Comparison of ENCODE assay signal across 8 cellular contexts in genomic region chr11:103202048-103202651, GRCh38.
DNase-seq lines count a peak whose midpoint lies in the region; ATAC-seq and FAIRE-seq lines count a peak whose summit lies in the region.

No MANE protein-coding gene starts in this region.

- no peak overlapping the region for H2BK12ac ChIP-seq in neuronal stem cell (ENCODE audit: low read length)

- H2BK120ac ChIP-seq in neuronal stem cell (ENCODE audit: low read depth, low read length): no peak overlapping the region

- ATAC-seq in HG03342 (IDR thresholded peaks at IDR 0.05; ENCODE audit: unreplicated experiment) (no peak), HG02938 (IDR thresholded peaks at IDR 0.05; ENCODE audit: unreplicated experiment) (no peak)

- no peak overlapping the region for H2BK5ac ChIP-seq in neuronal stem cell (ENCODE audit: low read length)

- H4K91ac ChIP-seq in neuronal stem cell (ENCODE audit: low read depth, low read length, poor library complexity): no peak overlapping the region

- H3K23ac ChIP-seq in neuronal stem cell (ENCODE audit: low read depth, low read length, poor library complexity): no peak overlapping the region

- H3K4ac ChIP-seq in neuronal stem cell (ENCODE audit: low read length): no peak overlapping the region

- H3K4me3 ChIP-seq in neuronal stem cell (ENCODE audit: low read length in 2 of 2): no peak overlapping the region

- no peak overlapping the region for H2AFZ ChIP-seq in neuronal stem cell (ENCODE audit: low read length)

- no peak overlapping the region for H3K14ac ChIP-seq in neuronal stem cell (ENCODE audit: low read length)

- WGBS in neuronal stem cell (ENCODE audit: extremely low coverage in 2 of 2, insufficient read length in 2 of 2, insufficient replicate concordance in 1 of 2), 2 donors: no CpG with 5 or more reads among the region's 3 CpGs

- H3K36me3 ChIP-seq in neuronal stem cell (replicated peaks in 1 of 2; ENCODE audit: control insufficient read depth in 2 of 2, insufficient read depth in 2 of 2, low read length in 2 of 2): peaks cover 2 to 78% of the 10 kb centered on the region in 2 donors

- no peaks in the 10 kb centered on the region for H3K79me1 ChIP-seq in neuronal stem cell (ENCODE audit: low read depth, low read length)

- no peaks in the 10 kb centered on the region for H3K27me3 ChIP-seq in neuronal stem cell (ENCODE audit: control insufficient read depth in 3 of 3, insufficient read depth in 3 of 3, low read depth in 1 of 3, low read length in 3 of 3)

- DNase-seq in GM18507 (ENCODE audit: extremely low spot score, insufficient read length, low read depth): no peak
- DNase-seq in NCI-H2227 (lab: John Stamatoyannopoulos, UW; ENCODE audit: unreplicated experiment): peak; percentile 47
- DNase-seq in cerebellar cortex (ENCODE audit: low spot score): peak; percentile 31
- DNase-seq in neuronal stem cell (ENCODE audit: low spot score): peak; percentile 3
- DNase-seq in activated effector memory CD4-positive, alpha-beta T cell treated with anti-CD3 and anti-CD28 coated beads, Interleukin-2, amount 50 U/mL, for 16 hours: no peak
- DNase-seq in GM19240 (ENCODE audit: insufficient read length, low spot score): no peak

- H2AK5ac ChIP-seq in neuronal stem cell (ENCODE audit: low read depth, low read length): no peak overlapping the region

- no peak overlapping the region for H3K4me2 ChIP-seq in neuronal stem cell (ENCODE audit: insufficient read depth, low read length, poor library complexity, severe bottlenecking)

- H3K4me1 ChIP-seq in neuronal stem cell (ENCODE audit: control insufficient read depth in 2 of 2, insufficient read depth in 1 of 2, low read depth in 1 of 2, low read length in 2 of 2): no peaks in the 10 kb centered on the region

- H4K8ac ChIP-seq in neuronal stem cell (ENCODE audit: low read depth, low read length): no peak overlapping the region

- H3K18ac ChIP-seq in neuronal stem cell (ENCODE audit: low read length): no peak overlapping the region

- H3K9ac ChIP-seq in neuronal stem cell (ENCODE audit: low read depth, low read length, poor library complexity): no peak overlapping the region

- no peak overlapping the region for H3K27ac ChIP-seq in neuronal stem cell (replicated peaks; ENCODE audit: low read length)

- FAIRE-seq in GM18507 (lab: Jason Lieb, UNC): peak; percentile 31

- no peaks in the 10 kb centered on the region for H3K9me3 ChIP-seq in neuronal stem cell (replicated peaks in 1 of 2; ENCODE audit: control insufficient read depth in 2 of 2, insufficient read depth in 1 of 2, low read depth in 1 of 2, low read length in 2 of 2)

- no peak overlapping the region for H2BK15ac ChIP-seq in neuronal stem cell (ENCODE audit: low read length)

Comparison
In these comparisons a context has a peak if more than half of its experiments do, and no peak if none do; other contexts are left out.
1. DNase-seq: peak in NCI-H2227 (single experiment), cerebellar cortex (single experiment) and neuronal stem cell (single experiment); none in GM18507 (single experiment), activated effector memory CD4-positive, alpha-beta T cell treated with anti-CD3 and anti-CD28 coated beads, Interleukin-2, amount 50 U/mL, for 16 hours (single experiment) and GM19240 (single experiment).